In the genomic region with DNA sequence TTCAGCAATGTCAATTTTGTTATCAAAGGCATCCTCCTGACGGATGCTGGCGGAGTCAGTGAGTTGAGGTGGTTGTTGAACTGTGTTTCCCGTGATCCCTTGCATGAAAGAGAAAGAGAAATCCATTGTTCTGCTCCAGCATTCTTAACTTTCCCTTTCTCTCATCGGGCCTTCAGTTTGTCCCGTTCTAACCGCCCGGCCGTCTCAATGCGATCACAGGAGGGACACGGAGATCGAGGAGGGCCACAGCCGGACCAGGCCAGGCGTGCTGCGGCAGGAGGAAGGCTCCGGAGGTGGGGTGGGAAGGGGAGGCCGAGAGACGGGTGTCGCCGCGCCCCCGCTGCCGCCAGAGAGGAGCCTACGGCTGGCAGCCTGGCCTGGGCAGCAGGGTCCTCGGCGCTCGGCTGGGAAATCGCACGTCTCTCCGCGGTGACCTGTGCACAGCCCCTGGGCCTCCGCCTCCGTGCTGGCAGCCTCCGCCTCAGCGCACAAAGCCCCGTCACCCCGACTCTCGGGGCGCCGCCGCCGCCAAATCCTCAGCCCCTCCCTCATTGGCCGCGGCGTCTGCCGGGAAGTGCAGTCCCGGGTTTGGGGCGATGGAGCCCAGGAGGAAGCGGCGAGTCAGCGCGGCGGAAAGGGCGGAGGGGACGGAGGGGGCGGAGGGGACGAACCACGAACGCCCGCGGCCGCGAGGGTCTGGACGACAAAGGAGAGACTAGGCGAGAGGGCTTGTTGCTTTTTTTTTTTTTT, we compare ENCODE assay signal across 1 cellular context.
A peak's percentile ranks its signal among the peaks of the same experiment; 100 is the strongest.
TF ChIP-seq lines count a peak whose summit lies in the region.

No MANE protein-coding gene starts in this region.

TF ChIP-seq in K562, 482 proteins besides CTCF, POLR2A, EP300 and RAD21 (continues in another document):
- TF ChIP-seq MAZ (CRISPR knock-in tag; conservative IDR thresholded peaks at IDR 0.05 in 1 of 2, IDR thresholded peaks at IDR 0.05 in 1 of 2), result no peak
- TF ChIP-seq ZNF785 (CRISPR knock-in tag; IDR thresholded peaks at IDR 0.05), result no peak
- no peak for TF ChIP-seq PTRF (tag; IDR thresholded peaks at IDR 0.05)
- TF ChIP-seq KDM5B (IDR thresholded peaks at IDR 0.05; ENCODE audit: insufficient replicate concordance, low read depth, low read length), result no peak
- no peak for TF ChIP-seq MEF2A (IDR thresholded peaks at IDR 0.05; ENCODE audit: control insufficient read depth, low read depth, low read length)
- TF ChIP-seq POLR2AphosphoS2 (IDR thresholded peaks at IDR 0.05; ENCODE audit: low read length), result no peak
- TF ChIP-seq HCFC1 (IDR thresholded peaks at IDR 0.05; ENCODE audit: low read depth, low read length), result peak; percentile 52
- TF ChIP-seq ZBTB7A (IDR thresholded peaks at IDR 0.05; ENCODE audit: borderline replicate concordance, control insufficient read depth, low read depth, low read length), result no peak
- no peak for TF ChIP-seq BACH1 (tag; IDR thresholded peaks at IDR 0.05)
- TF ChIP-seq KLF10 (CRISPR knock-in tag; IDR thresholded peaks at IDR 0.05), result no peak
- no peak for TF ChIP-seq ZSCAN29 (IDR thresholded peaks at IDR 0.05)
- no peak for TF ChIP-seq CCAR2 (IDR thresholded peaks at IDR 0.05; ENCODE audit: low read depth, low read length)
- TF ChIP-seq ZNF384 (IDR thresholded peaks at IDR 0.05; ENCODE audit: low read depth, low read length), result no peak
- no peak for TF ChIP-seq FOXM1 (IDR thresholded peaks at IDR 0.05; ENCODE audit: low read depth)
- no peak for TF ChIP-seq FOXM1 (CRISPR knock-in tag; IDR thresholded peaks at IDR 0.05; ENCODE audit: low read depth)
- TF ChIP-seq EZH2 (IDR thresholded peaks at IDR 0.05; ENCODE audit: borderline replicate concordance, low read depth, low read length), result no peak
- TF ChIP-seq TCFL5 (CRISPR knock-in tag; conservative IDR thresholded peaks at IDR 0.05), result no peak
- TF ChIP-seq, protein P1, sequence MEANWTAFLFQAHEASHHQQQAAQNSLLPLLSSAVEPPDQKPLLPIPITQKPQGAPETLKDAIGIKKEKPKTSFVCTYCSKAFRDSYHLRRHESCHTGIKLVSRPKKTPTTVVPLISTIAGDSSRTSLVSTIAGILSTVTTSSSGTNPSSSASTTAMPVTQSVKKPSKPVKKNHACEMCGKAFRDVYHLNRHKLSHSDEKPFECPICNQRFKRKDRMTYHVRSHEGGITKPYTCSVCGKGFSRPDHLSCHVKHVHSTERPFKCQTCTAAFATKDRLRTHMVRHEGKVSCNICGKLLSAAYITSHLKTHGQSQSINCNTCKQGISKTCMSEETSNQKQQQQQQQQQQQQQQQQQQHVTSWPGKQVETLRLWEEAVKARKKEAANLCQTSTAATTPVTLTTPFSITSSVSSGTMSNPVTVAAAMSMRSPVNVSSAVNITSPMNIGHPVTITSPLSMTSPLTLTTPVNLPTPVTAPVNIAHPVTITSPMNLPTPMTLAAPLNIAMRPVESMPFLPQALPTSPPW (CRISPR knock-in tag; IDR thresholded peaks at IDR 0.05), result peak; percentile 48
- no peak for TF ChIP-seq NFXL1 (CRISPR knock-in tag; IDR thresholded peaks at IDR 0.05)
- TF ChIP-seq ZNF780A (CRISPR knock-in tag; IDR thresholded peaks at IDR 0.05), result no peak
- TF ChIP-seq ZNF174 (CRISPR knock-in tag; IDR thresholded peaks at IDR 0.05), result no peak
- no peak for TF ChIP-seq NR2F6 (CRISPR knock-in tag; IDR thresholded peaks at IDR 0.05)
- TF ChIP-seq ZNF146 (CRISPR knock-in tag; IDR thresholded peaks at IDR 0.05; ENCODE audit: unreplicated experiment), result no peak
- peak; percentile 25 for TF ChIP-seq TAF1 (IDR thresholded peaks at IDR 0.05; ENCODE audit: control insufficient read depth, extremely low read depth, insufficient read depth, low read length, severe bottlenecking)
- no peak for TF ChIP-seq ZNF584 (CRISPR knock-in tag; IDR thresholded peaks at IDR 0.05; ENCODE audit: low read depth)
- TF ChIP-seq SMAD2 (IDR thresholded peaks at IDR 0.05; ENCODE audit: low read depth, low read length), result no peak
- TF ChIP-seq ZNF263 (CRISPR knock-in tag; IDR thresholded peaks at IDR 0.05; ENCODE audit: borderline replicate concordance), result no peak
- TF ChIP-seq, protein P2, sequence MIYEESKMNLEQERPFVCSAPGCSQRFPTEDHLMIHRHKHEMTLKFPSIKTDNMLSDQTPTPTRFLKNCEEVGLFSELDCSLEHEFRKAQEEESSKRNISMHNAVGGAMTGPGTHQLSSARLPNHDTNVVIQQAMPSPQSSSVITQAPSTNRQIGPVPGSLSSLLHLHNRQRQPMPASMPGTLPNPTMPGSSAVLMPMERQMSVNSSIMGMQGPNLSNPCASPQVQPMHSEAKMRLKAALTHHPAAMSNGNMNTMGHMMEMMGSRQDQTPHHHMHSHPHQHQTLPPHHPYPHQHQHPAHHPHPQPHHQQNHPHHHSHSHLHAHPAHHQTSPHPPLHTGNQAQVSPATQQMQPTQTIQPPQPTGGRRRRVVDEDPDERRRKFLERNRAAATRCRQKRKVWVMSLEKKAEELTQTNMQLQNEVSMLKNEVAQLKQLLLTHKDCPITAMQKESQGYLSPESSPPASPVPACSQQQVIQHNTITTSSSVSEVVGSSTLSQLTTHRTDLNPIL (CRISPR knock-in tag; IDR thresholded peaks at IDR 0.05), result no peak
- no peak for TF ChIP-seq MAFK (IDR thresholded peaks at IDR 0.05; ENCODE audit: low read length)
- TF ChIP-seq ZNF121 (CRISPR knock-in tag; conservative IDR thresholded peaks at IDR 0.05), result no peak
- TF ChIP-seq RHOXF2B (CRISPR knock-in tag; conservative IDR thresholded peaks at IDR 0.05), result no peak
- TF ChIP-seq MEIS2 (IDR thresholded peaks at IDR 0.05; ENCODE audit: partially characterized antibody), result no peak
- no peak for TF ChIP-seq ZNF282 (CRISPR knock-in tag; IDR thresholded peaks at IDR 0.05)
- TF ChIP-seq BHLHE40 (IDR thresholded peaks at IDR 0.05; ENCODE audit: low read length), result no peak
- TF ChIP-seq LCOR (CRISPR knock-in tag; IDR thresholded peaks at IDR 0.05), result 0 out of 2 replicates have a peak, but pooled peaks have one; percentile 33
- TF ChIP-seq ZNF79 (CRISPR knock-in tag; IDR thresholded peaks at IDR 0.05; ENCODE audit: low read depth), result no peak
- no peak for TF ChIP-seq ZNF76 (CRISPR knock-in tag; IDR thresholded peaks at IDR 0.05; ENCODE audit: borderline replicate concordance)
- TF ChIP-seq HMGN3 (IDR thresholded peaks at IDR 0.05; ENCODE audit: borderline replicate concordance, extremely low read depth, insufficient read length, low read depth, low read length), result peak; percentile 34
- peak; percentile 37 for TF ChIP-seq ZFP36 (IDR thresholded peaks at IDR 0.05; ENCODE audit: low read depth, low read length, partially characterized antibody)
- TF ChIP-seq, protein P3, sequence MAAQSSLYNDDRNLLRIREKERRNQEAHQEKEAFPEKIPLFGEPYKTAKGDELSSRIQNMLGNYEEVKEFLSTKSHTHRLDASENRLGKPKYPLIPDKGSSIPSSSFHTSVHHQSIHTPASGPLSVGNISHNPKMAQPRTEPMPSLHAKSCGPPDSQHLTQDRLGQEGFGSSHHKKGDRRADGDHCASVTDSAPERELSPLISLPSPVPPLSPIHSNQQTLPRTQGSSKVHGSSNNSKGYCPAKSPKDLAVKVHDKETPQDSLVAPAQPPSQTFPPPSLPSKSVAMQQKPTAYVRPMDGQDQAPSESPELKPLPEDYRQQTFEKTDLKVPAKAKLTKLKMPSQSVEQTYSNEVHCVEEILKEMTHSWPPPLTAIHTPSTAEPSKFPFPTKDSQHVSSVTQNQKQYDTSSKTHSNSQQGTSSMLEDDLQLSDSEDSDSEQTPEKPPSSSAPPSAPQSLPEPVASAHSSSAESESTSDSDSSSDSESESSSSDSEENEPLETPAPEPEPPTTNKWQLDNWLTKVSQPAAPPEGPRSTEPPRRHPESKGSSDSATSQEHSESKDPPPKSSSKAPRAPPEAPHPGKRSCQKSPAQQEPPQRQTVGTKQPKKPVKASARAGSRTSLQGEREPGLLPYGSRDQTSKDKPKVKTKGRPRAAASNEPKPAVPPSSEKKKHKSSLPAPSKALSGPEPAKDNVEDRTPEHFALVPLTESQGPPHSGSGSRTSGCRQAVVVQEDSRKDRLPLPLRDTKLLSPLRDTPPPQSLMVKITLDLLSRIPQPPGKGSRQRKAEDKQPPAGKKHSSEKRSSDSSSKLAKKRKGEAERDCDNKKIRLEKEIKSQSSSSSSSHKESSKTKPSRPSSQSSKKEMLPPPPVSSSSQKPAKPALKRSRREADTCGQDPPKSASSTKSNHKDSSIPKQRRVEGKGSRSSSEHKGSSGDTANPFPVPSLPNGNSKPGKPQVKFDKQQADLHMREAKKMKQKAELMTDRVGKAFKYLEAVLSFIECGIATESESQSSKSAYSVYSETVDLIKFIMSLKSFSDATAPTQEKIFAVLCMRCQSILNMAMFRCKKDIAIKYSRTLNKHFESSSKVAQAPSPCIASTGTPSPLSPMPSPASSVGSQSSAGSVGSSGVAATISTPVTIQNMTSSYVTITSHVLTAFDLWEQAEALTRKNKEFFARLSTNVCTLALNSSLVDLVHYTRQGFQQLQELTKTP (IDR thresholded peaks at IDR 0.05; ENCODE audit: low read depth in 1 of 2, partially characterized antibody in 2 of 2), result no peak
- TF ChIP-seq, protein P4, sequence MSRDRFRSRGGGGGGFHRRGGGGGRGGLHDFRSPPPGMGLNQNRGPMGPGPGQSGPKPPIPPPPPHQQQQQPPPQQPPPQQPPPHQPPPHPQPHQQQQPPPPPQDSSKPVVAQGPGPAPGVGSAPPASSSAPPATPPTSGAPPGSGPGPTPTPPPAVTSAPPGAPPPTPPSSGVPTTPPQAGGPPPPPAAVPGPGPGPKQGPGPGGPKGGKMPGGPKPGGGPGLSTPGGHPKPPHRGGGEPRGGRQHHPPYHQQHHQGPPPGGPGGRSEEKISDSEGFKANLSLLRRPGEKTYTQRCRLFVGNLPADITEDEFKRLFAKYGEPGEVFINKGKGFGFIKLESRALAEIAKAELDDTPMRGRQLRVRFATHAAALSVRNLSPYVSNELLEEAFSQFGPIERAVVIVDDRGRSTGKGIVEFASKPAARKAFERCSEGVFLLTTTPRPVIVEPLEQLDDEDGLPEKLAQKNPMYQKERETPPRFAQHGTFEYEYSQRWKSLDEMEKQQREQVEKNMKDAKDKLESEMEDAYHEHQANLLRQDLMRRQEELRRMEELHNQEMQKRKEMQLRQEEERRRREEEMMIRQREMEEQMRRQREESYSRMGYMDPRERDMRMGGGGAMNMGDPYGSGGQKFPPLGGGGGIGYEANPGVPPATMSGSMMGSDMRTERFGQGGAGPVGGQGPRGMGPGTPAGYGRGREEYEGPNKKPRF (IDR thresholded peaks at IDR 0.05; ENCODE audit: low read depth, low read length), result no peak
- TF ChIP-seq C11orf30 (IDR thresholded peaks at IDR 0.05; ENCODE audit: low read depth), result no peak
- TF ChIP-seq FOXA3 (CRISPR knock-in tag; conservative IDR thresholded peaks at IDR 0.05 in 1 of 2, IDR thresholded peaks at IDR 0.05 in 1 of 2), result no peak
- TF ChIP-seq, protein P5, sequence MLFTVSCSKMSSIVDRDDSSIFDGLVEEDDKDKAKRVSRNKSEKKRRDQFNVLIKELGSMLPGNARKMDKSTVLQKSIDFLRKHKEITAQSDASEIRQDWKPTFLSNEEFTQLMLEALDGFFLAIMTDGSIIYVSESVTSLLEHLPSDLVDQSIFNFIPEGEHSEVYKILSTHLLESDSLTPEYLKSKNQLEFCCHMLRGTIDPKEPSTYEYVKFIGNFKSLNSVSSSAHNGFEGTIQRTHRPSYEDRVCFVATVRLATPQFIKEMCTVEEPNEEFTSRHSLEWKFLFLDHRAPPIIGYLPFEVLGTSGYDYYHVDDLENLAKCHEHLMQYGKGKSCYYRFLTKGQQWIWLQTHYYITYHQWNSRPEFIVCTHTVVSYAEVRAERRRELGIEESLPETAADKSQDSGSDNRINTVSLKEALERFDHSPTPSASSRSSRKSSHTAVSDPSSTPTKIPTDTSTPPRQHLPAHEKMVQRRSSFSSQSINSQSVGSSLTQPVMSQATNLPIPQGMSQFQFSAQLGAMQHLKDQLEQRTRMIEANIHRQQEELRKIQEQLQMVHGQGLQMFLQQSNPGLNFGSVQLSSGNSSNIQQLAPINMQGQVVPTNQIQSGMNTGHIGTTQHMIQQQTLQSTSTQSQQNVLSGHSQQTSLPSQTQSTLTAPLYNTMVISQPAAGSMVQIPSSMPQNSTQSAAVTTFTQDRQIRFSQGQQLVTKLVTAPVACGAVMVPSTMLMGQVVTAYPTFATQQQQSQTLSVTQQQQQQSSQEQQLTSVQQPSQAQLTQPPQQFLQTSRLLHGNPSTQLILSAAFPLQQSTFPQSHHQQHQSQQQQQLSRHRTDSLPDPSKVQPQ (CRISPR knock-in tag; IDR thresholded peaks at IDR 0.05; ENCODE audit: borderline replicate concordance), result no peak
- no peak for TF ChIP-seq CHD2 (IDR thresholded peaks at IDR 0.05; ENCODE audit: low read depth, low read length)
- TF ChIP-seq BRCA1 (IDR thresholded peaks at IDR 0.05), result no peak
- no peak for TF ChIP-seq BRCA1 (CRISPR knock-in tag; IDR thresholded peaks at IDR 0.05)
- TF ChIP-seq, protein P6, sequence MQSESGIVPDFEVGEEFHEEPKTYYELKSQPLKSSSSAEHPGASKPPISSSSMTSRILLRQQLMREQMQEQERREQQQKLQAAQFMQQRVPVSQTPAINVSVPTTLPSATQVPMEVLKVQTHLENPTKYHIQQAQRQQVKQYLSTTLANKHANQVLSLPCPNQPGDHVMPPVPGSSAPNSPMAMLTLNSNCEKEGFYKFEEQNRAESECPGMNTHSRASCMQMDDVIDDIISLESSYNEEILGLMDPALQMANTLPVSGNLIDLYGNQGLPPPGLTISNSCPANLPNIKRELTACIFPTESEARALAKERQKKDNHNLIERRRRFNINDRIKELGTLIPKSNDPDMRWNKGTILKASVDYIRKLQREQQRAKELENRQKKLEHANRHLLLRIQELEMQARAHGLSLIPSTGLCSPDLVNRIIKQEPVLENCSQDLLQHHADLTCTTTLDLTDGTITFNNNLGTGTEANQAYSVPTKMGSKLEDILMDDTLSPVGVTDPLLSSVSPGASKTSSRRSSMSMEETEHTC (IDR thresholded peaks at IDR 0.05), result no peak
- TF ChIP-seq PCBP1 (IDR thresholded peaks at IDR 0.05; ENCODE audit: low read depth, low read length, poor library complexity, severe bottlenecking), result no peak
- no peak for TF ChIP-seq LARP7 (IDR thresholded peaks at IDR 0.05)
- peak; percentile 74 for TF ChIP-seq RBFOX2 (IDR thresholded peaks at IDR 0.05; ENCODE audit: low read depth, low read length)
- TF ChIP-seq EGR1 (conservative IDR thresholded peaks at IDR 0.05), result no peak
- TF ChIP-seq FOXA1 (IDR thresholded peaks at IDR 0.05; ENCODE audit: borderline replicate concordance), result no peak
- TF ChIP-seq, protein P7, sequence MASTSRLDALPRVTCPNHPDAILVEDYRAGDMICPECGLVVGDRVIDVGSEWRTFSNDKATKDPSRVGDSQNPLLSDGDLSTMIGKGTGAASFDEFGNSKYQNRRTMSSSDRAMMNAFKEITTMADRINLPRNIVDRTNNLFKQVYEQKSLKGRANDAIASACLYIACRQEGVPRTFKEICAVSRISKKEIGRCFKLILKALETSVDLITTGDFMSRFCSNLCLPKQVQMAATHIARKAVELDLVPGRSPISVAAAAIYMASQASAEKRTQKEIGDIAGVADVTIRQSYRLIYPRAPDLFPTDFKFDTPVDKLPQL (IDR thresholded peaks at IDR 0.05; ENCODE audit: extremely low read depth, insufficient read length), result no peak
- no peak for TF ChIP-seq KDM2B (CRISPR knock-in tag; IDR thresholded peaks at IDR 0.05)
